8 cellular contexts compared by ENCODE assay signal in the genomic region with DNA sequence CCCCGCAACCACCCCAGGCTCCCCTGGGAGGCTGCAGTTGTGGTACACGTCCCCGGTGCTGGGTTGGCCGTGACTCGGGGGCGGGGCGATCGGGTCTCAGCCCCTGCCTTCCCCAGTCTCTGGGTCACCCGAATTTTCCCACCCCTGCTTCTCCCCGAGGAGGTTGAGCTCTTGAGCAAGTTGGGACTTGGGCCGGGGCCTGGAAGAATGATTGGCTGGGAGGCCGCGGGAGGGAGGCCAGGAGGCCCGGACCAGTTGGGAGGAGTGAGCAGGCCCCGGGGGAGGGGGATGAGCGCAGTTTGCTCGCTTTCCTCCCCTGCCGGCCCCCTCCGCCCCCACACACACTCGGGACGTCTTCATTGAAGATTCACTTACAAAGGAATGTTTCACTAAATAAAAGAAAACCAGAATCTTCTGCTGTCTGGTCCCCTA. TPM values are rescaled to one million over a fixed set of nuclear protein-coding genes. Genes with fewer than 3 reads are reported as not detected.
DNase-seq lines count a peak whose midpoint lies in the region; ATAC-seq, FAIRE-seq and TF ChIP-seq lines count a peak whose summit lies in the region.

No MANE protein-coding gene starts in this region.

- peaks cover 33% of the 10 kb centered on the region for H3K4me1 Mint-ChIP-seq in activated naive CD4-positive, alpha-beta T cell treated with anti-CD3 and anti-CD28 coated beads for 36 hours (ENCODE audit: low read depth)

- peaks cover 0 to 4% of the 10 kb centered on the region in 2 donors for H3K36me3 ChIP-seq in kidney (ENCODE audit: control insufficient read depth in 1 of 2, insufficient read depth in 2 of 2, low read length in 2 of 2)

- DNase-seq in activated naive CD4-positive, alpha-beta T cell treated with anti-CD3 and anti-CD28 coated beads for 36 hours, result peak; percentile 48
- DNase-seq in activated naive CD4-positive, alpha-beta T cell treated with Interleukin-2 at 50 U/mL for 16 hours, result no peak
- DNase-seq in choroid plexus epithelial cell (ENCODE audit: low read depth) (peak; percentile 85), kidney (peak; percentile 97), NCI-H2227 treated with DMSO at 0.1 percent for 48 hours (lab: John Stamatoyannopoulos, UW) (no peak), GM19238 (ENCODE audit: insufficient read length, low spot score) (no peak)
- peak; percentile 41 for DNase-seq in stimulated activated CD4-positive, alpha-beta T cell treated with anti-CD3 and anti-CD28 coated beads, Interleukin-4, amount 100 ng/mL, for 1 hour

- CTCF ChIA-PET in activated naive CD4-positive, alpha-beta T cell treated with anti-CD3 and anti-CD28 coated beads for 36 hours (lab: Charles Lee), result interaction anchor here (2.1 to 3.7 kb wide), 2 partner anchors 8 to 54 kb away, joined by 8 to 25 read pairs; partner anchors contain the start of gene ACBD4

- H3K9me3 ChIP-seq in kidney (ENCODE audit: control insufficient read depth in 1 of 2, low read length in 2 of 2), result no peaks in the 10 kb centered on the region

- ATAC-seq in GM21529 (IDR thresholded peaks at IDR 0.05; ENCODE audit: unreplicated experiment), result no peak

- peak overlapping the region; percentile 17 to 69 for H3K9ac ChIP-seq in kidney (ENCODE audit: low read length in 2 of 2)

- H3K36me3 Mint-ChIP-seq in activated naive CD4-positive, alpha-beta T cell treated with anti-CD3 and anti-CD28 coated beads for 36 hours (ENCODE audit: low read depth), result peaks cover 7% of the 10 kb centered on the region

- no peak for FAIRE-seq in kidney (lab: Jason Lieb, UNC)

- TF ChIP-seq CTCF in choroid plexus epithelial cell (conservative IDR thresholded peaks at IDR 0.05; ENCODE audit: low read depth, low read length) (no peak), kidney (IDR thresholded peaks at IDR 0.05; ENCODE audit: borderline replicate concordance, extremely low read depth, insufficient read depth) (no peak)

- intact Hi-C loops in activated naive CD4-positive, alpha-beta T cell treated with anti-CD3 and anti-CD28 coated beads for 36 hours (cut with micrococcal nuclease), result no loop called here
- intact Hi-C loops in kidney (cut with DNase I), result no loop called here

- H3K27me3 Mint-ChIP-seq in activated naive CD4-positive, alpha-beta T cell treated with anti-CD3 and anti-CD28 coated beads for 36 hours (ENCODE audit: low read depth), result no peaks in the 10 kb centered on the region

- peaks cover 12 to 14% of the 10 kb centered on the region in 2 donors for H3K4me1 ChIP-seq in kidney (ENCODE audit: control insufficient read depth in 1 of 2, insufficient read depth in 1 of 2, low read depth in 1 of 2, low read length in 2 of 2)

- H3K4me3 ChIP-seq in choroid plexus epithelial cell (ENCODE audit: low read depth, low read length) (peak overlapping the region; percentile 57), kidney (ENCODE audit: low read length in 2 of 2) (peak overlapping the region in 1 of 2 donors; percentile 59)

- peak overlapping the region; percentile 65 for H3K4me3 Mint-ChIP-seq in activated naive CD4-positive, alpha-beta T cell treated with anti-CD3 and anti-CD28 coated beads for 36 hours

- H3K27ac ChIP-seq in kidney (ENCODE audit: low read depth in 2 of 2, low read length in 2 of 2), result peak overlapping the region; percentile 87 to 93

- H3K27ac Mint-ChIP-seq in activated naive CD4-positive, alpha-beta T cell treated with anti-CD3 and anti-CD28 coated beads for 36 hours, result peak overlapping the region; percentile 53

- H3K9me3 Mint-ChIP-seq in activated naive CD4-positive, alpha-beta T cell treated with anti-CD3 and anti-CD28 coated beads for 36 hours, result no peaks in the 10 kb centered on the region

RNA-seq across cellular contexts. Expression of gene HEXIM1, which starts 4.5 kb away (rescaled TPM):
- 10 to 100 TPM; 24.3 to 24.7 TPM for total RNA-seq in activated naive CD4-positive, alpha-beta T cell treated with anti-CD3 and anti-CD28 coated beads for 36 hours
- total RNA-seq in kidney, result 34.7 TPM
- 25.0 TPM for polyA plus RNA-seq in kidney (ENCODE audit: insufficient read depth, low read depth, low replicate concordance)

RNA-seq across cellular contexts. Expression of gene ACBD4, which starts 8.3 kb away (rescaled TPM):
- total RNA-seq in activated naive CD4-positive, alpha-beta T cell treated with anti-CD3 and anti-CD28 coated beads for 36 hours, result 10 to 100 TPM; 12.3 to 12.7 TPM
- total RNA-seq in kidney, result 19.2 TPM
- 46.3 TPM for polyA plus RNA-seq in kidney (ENCODE audit: insufficient read depth, low read depth, low replicate concordance)

RNA-seq across cellular contexts. Expression of gene PLCD3, which starts 11.5 kb away (rescaled TPM):
- total RNA-seq in activated naive CD4-positive, alpha-beta T cell treated with anti-CD3 and anti-CD28 coated beads for 36 hours, result 1 to 10 TPM; 2.4 TPM
- 111 TPM for total RNA-seq in kidney
- polyA plus RNA-seq in kidney (ENCODE audit: insufficient read depth, low read depth, low replicate concordance), result 14.8 TPM

RNA-seq across cellular contexts. Expression of gene HEXIM2, which starts 17.9 kb away (rescaled TPM):
- total RNA-seq in activated naive CD4-positive, alpha-beta T cell treated with anti-CD3 and anti-CD28 coated beads for 36 hours, result 1 to 10 TPM; 3.5 TPM
- total RNA-seq in kidney, result 6.2 TPM
- 29.1 TPM for polyA plus RNA-seq in kidney (ENCODE audit: insufficient read depth, low read depth, low replicate concordance)

Comparison
In these comparisons a context has a peak if more than half of its experiments do, and no peak if none do; other contexts are left out.
1. DNase-seq: peak in activated naive CD4-positive, alpha-beta T cell treated with anti-CD3 and anti-CD28 coated beads for 36 hours (single experiment), choroid plexus epithelial cell (single experiment), kidney (single experiment) and stimulated activated CD4-positive, alpha-beta T cell treated with anti-CD3 and anti-CD28 coated beads, Interleukin-4, amount 100 ng/mL, for 1 hour (single experiment); none in activated naive CD4-positive, alpha-beta T cell treated with Interleukin-2 at 50 U/mL for 16 hours (single experiment), NCI-H2227 treated with DMSO at 0.1 percent for 48 hours (single experiment) and GM19238 (single experiment).
2. RNA of gene PLCD3, which starts 11.5 kb away (total RNA-seq): 111 TPM in kidney (single experiment); 2.4 TPM in activated naive CD4-positive, alpha-beta T cell treated with anti-CD3 and anti-CD28 coated beads for 36 hours; every median in the first group is over 10 times any median in the second.